Comparison of ENCODE assay signal across 8 cellular contexts in the genomic region with DNA sequence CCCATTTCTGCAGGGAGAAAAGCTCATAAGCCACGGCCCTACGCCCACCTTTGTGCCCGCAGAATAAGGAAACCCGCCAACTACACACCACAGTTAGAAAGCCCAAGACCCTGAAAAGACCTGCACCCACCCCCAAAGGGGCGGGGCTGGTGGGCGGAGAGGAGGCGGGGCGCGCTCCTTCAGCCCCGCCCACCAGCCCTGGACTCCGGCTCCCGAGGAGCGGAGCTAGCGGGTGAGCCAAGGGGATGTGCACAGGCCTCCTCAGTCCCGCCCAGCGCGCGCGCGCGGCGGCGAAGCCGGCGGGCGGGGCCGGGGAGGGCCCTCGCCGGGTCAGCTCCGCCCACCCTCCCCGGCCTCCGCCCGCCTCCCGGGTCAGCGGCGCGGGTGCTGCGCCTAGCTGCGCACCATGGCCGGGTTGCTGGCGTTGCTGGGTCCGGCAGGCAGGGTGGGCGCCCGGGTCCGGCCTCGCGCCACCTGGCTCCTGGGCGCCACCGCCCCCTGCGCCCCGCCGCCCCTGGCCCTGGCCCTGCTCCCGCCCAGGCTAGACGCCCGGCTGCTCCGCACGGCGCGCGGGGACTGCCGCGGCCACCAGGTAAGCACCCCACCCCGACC. TPM values are rescaled to one million over a fixed set of nuclear protein-coding genes. Genes with fewer than 3 reads are reported as not detected.
A peak's percentile ranks its signal among the peaks of the same experiment; 100 is the strongest.
DNase-seq lines count a peak whose midpoint lies in the region; ATAC-seq and TF ChIP-seq lines count a peak whose summit lies in the region.

A gene with protein sequence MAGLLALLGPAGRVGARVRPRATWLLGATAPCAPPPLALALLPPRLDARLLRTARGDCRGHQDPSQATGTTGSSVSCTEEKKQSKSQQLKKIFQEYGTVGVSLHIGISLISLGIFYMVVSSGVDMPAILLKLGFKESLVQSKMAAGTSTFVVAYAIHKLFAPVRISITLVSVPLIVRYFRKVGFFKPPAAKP (plus strand): TSS at position 375 of the 612 bp plus-strand sequence. CDS start 32 bp downstream, at position 407.

- peak within 1 kb of the TSS; percentile 17 to 85 (median 74) for H3K27ac ChIP-seq in spleen

- H3K4me3 ChIP-seq in spleen, result peak within 1 kb of the TSS; percentile 60 to 98 (median 82)

- TF ChIP-seq POLR2A in spleen (IDR thresholded peaks at IDR 0.05), result no peak

- no peak for TF ChIP-seq CTCF in spleen (IDR thresholded peaks at IDR 0.05 in 8 of 11, conservative IDR thresholded peaks at IDR 0.05 in 3 of 11)

- no peaks in the 10 kb centered on the region for H3K9me3 ChIP-seq in spleen

- 0 to 2% (median 0%) methylated on average over 19 to 63 of the region's 63 CpGs for WGBS in spleen, 5 donors

- no peaks in the 10 kb centered on the region for H3K36me3 ChIP-seq in spleen

- intact Hi-C loops in spleen (cut with DNase I; ENCODE audit: low total_unique reads), result loop anchor here (5.0 kb wide), 1 partner anchor 39 kb away; no protein-coding TSS in a partner anchor

- peak; percentile 93 for ATAC-seq in GM18861 (IDR thresholded peaks at IDR 0.05; ENCODE audit: unreplicated experiment)
- peak; percentile 99 for ATAC-seq in HG03097 (IDR thresholded peaks at IDR 0.05; ENCODE audit: low FRiP score, unreplicated experiment)

- H3K27me3 ChIP-seq in spleen (replicated peaks in 1 of 7), result no peaks in the 10 kb centered on the region

- DNase-seq in 8988T (peak; percentile 96), NCI-H2196 (lab: John Stamatoyannopoulos, UW; ENCODE audit: unreplicated experiment) (peak; percentile 94), inferior parietal cortex (ENCODE audit: extremely low spot score) (peak; percentile 89), spleen (peak; percentile 96)
- DNase-seq in activated CD4-positive, CD25-positive, alpha-beta regulatory T cell treated with anti-CD3 and anti-CD28 coated beads, Interleukin-2, amount 50 U/mL, for 16 hours (ENCODE audit: low read depth, low spot score), result peak; percentile 61
- peak; percentile 79 for DNase-seq in central memory CD4-positive, alpha-beta T cell

- peaks cover 0 to 42% (median 25%) of the 10 kb centered on the region in 6 donors for H3K4me1 ChIP-seq in spleen

RNA-seq across cellular contexts. Expression of the gene that starts here (rescaled TPM):
- 10 to 100 TPM; 18.0 to 48.4 (median 30.3) TPM for total RNA-seq in spleen
- 10 to 100 TPM in 2 of 3 donors, 1 to 10 TPM in 1; 9.4 to 16.3 (median 10.8) TPM for polyA plus RNA-seq in spleen

Comparison
In these comparisons a context has a peak if more than half of its experiments do, and no peak if none do; other contexts are left out.
1. Peak in every context shown above with its lines: DNase-seq, ATAC-seq, H3K4me3 ChIP-seq and H3K27ac ChIP-seq.